ENCODE assay signal across 22 cellular contexts in the genomic region with DNA sequence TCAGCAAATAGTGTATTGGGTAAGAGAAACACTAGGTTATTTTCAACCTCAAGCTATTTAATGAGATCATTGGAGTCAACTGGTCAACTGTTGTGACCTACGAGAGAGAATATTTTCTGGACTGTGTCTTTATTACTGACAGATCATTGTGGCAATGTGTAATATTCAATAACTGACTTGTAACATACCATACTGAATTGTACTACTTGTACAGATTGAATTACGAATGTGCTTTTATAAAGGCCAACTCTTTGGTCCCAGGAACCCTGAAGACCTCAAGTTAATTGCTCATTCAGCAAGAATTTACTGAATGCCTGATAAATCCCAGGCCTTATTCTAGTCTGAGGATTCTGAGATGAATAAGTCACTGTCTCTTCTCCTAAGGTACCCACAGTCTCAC. TPM values are rescaled to one million over a fixed set of nuclear protein-coding genes. Genes with fewer than 3 reads are reported as not detected.
A peak's percentile ranks its signal among the peaks of the same experiment; 100 is the strongest.
DNase-seq lines count a peak whose midpoint lies in the region; ATAC-seq and TF ChIP-seq lines count a peak whose summit lies in the region.
"Had no signal": no experiment of that assay in that cellular context is flagged by ENCODE, and none has a peak within 500 bp of the region (broad histone marks: within the 10 kb centered on the region; RNA-seq: fewer than 3 reads in every experiment).

No MANE protein-coding gene starts in this region.

- H3K27me3 ChIP-seq in RWPE2 (ENCODE audit: insufficient read depth, poor library complexity, severe bottlenecking), result no peaks in the 10 kb centered on the region
- H3K27me3 ChIP-seq: ascending aorta had no signal

- H3K4me1 ChIP-seq in RWPE2 (ENCODE audit: insufficient read depth, poor library complexity, severe bottlenecking), result peaks cover 17% of the 10 kb centered on the region
- H3K4me1 ChIP-seq: ascending aorta, BE2C, lower lobe of right lung had no signal

- peaks cover 66% of the 10 kb centered on the region for H3K4me1 Mint-ChIP-seq in progenitor cell of endocrine pancreas (ENCODE audit: low read depth)
- H3K4me1 Mint-ChIP-seq: activated B cell treated with CpG ODN at 0.5 μM for 24 hours, T-cell had no signal

- H3K4me3 Mint-ChIP-seq in progenitor cell of endocrine pancreas (ENCODE audit: low read depth), result no peak overlapping the region
- H3K4me3 Mint-ChIP-seq: activated B cell treated with CpG ODN at 0.5 μM for 24 hours, T-cell had no signal

- H3K27ac ChIP-seq in RWPE2 (ENCODE audit: poor library complexity, severe bottlenecking), result peak overlapping the region; percentile 69
- H3K27ac ChIP-seq: ascending aorta, lower lobe of right lung had no signal

- no peaks in the 10 kb centered on the region for H3K27me3 Mint-ChIP-seq in progenitor cell of endocrine pancreas

- DNase-seq in EL (peak; percentile 84), RWPE2 (ENCODE audit: low spot score) (no peak), fibroblast of gingiva (ENCODE audit: low read depth) (peak; percentile 14), progenitor cell of endocrine pancreas (ENCODE audit: low spot score, unreplicated experiment) (no peak), DMS114 treated with DMSO at 0.1 percent for 48 hours (lab: John Stamatoyannopoulos, UW; ENCODE audit: unreplicated experiment) (no peak), NCI-H526 (lab: John Stamatoyannopoulos, UW) (no peak)
- DNase-seq: activated B cell treated with CpG ODN at 0.5 μM for 24 hours; BE2C; dermis blood vessel endothelial cell; DMS 273 treated with DMSO at 0.1 percent for 48 hours; lower lobe of right lung; MG63; NCI-H1930; NCI-H524 treated with DMSO at 0.1 percent for 48 hours; retina; RPMI8226; stimulated activated CD4-positive, alpha-beta T cell treated with anti-CD3 and anti-CD28 coated beads, Interleukin-1b, Interleukin-23, amount 100 ng/mL, for 48 hours; T-cell had no signal

- no peaks in the 10 kb centered on the region for H3K36me3 ChIP-seq in RWPE2 (ENCODE audit: low read depth)
- H3K36me3 ChIP-seq: ascending aorta, BE2C, lower lobe of right lung, MG63 had no signal

- no peak for TF ChIP-seq POLR2A in GM18505 (IDR thresholded peaks at IDR 0.05; ENCODE audit: borderline replicate concordance, extremely low read depth, insufficient read depth, insufficient read length)

- TF ChIP-seq CTCF in RWPE2 (IDR thresholded peaks at IDR 0.05; ENCODE audit: poor library complexity, severe bottlenecking) (no peak), progenitor cell of endocrine pancreas (IDR thresholded peaks at IDR 0.05; ENCODE audit: unreplicated experiment) (no peak)

- no peaks in the 10 kb centered on the region for H3K9me3 Mint-ChIP-seq in progenitor cell of endocrine pancreas (ENCODE audit: low read depth)
- H3K9me3 Mint-ChIP-seq: activated B cell treated with CpG ODN at 0.5 μM for 24 hours, T-cell had no signal

- H3K27ac Mint-ChIP-seq in progenitor cell of endocrine pancreas, result peak overlapping the region; percentile 87
- H3K27ac Mint-ChIP-seq: activated B cell treated with CpG ODN at 0.5 μM for 24 hours, T-cell had no signal

- no peak overlapping the region for H3K4me3 ChIP-seq in RWPE2 (ENCODE audit: severe bottlenecking)
- H3K4me3 ChIP-seq: ascending aorta, lower lobe of right lung, MG63 had no signal

- H3K36me3 Mint-ChIP-seq in progenitor cell of endocrine pancreas (ENCODE audit: insufficient read depth), result no peaks in the 10 kb centered on the region
- H3K36me3 Mint-ChIP-seq: T-cell had no signal

- ATAC-seq in RWPE2 (ENCODE audit: low read depth), result peak; percentile 69
- no peak for ATAC-seq in HG03097 (IDR thresholded peaks at IDR 0.05; ENCODE audit: low FRiP score, unreplicated experiment)
- no peak for ATAC-seq in GM18505 (IDR thresholded peaks at IDR 0.05; ENCODE audit: unreplicated experiment)
- ATAC-seq: T-cell had no signal

- H3K9me3 ChIP-seq in RWPE2 (ENCODE audit: severe bottlenecking), result no peaks in the 10 kb centered on the region
- H3K9me3 ChIP-seq: ascending aorta, BE2C, lower lobe of right lung, MG63 had no signal

RNA-seq across cellular contexts. Expression of gene CAMK1G, which starts 56.1 kb away (rescaled TPM):
- 2.4 and 2.7 TPM in 2 replicates for total RNA-seq in progenitor cell of endocrine pancreas
- total RNA-seq: activated B cell treated with CpG ODN at 0.5 μM for 24 hours; activated CD8-positive, alpha-beta memory T cell treated with anti-CD3 and anti-CD28 coated beads for 36 hours; ascending aorta; dermis blood vessel endothelial cell; T-cell had no signal

Comparison
In these comparisons a context has a peak if more than half of its experiments do, and no peak if none do; other contexts are left out.
1. DNase-seq: peak in EL (single experiment) and fibroblast of gingiva (single experiment); none in RWPE2 (single experiment), progenitor cell of endocrine pancreas (single experiment), DMS114 treated with DMSO at 0.1 percent for 48 hours (single experiment) and NCI-H526 (0 of 2).